Comparison of ENCODE assay signal across 10 cellular contexts in genomic region chr2:131440742-131441468, GRCh38. TPM values are rescaled to one million over a fixed set of nuclear protein-coding genes. Genes with fewer than 3 reads are reported as not detected.
A peak's percentile ranks its signal among the peaks of the same experiment; 100 is the strongest.
DNase-seq lines count a peak whose midpoint lies in the region; ATAC-seq and TF ChIP-seq lines count a peak whose summit lies in the region.
"Not testable (repeated sequence)": the region's sequence is repeated elsewhere in the genome, so short reads cannot be mapped to it uniquely, and the experiment has no call there.
"Had no signal": no experiment of that assay in that cellular context is flagged by ENCODE, and none has a peak within 500 bp of the region (broad histone marks: within the 10 kb centered on the region; RNA-seq: fewer than 3 reads in every experiment).

No MANE protein-coding gene starts in this region.

- H3K27ac Mint-ChIP-seq in activated CD8-positive, alpha-beta T cell treated with anti-CD3 and anti-CD28 coated beads for 36 hours: peak overlapping the region; percentile 17
- H3K27ac Mint-ChIP-seq in activated naive CD8-positive, alpha-beta T cell: peak overlapping the region; percentile 6
- H3K27ac Mint-ChIP-seq in stimulated activated effector memory CD8-positive, alpha-beta T cell treated with anti-CD3 and anti-CD28 coated beads, Interleukin-12 subunit alpha, Interleukin-12 subunit beta, amount 100 ng/mL, for 72 hours: not testable (repeated sequence)

- H3K27me3 Mint-ChIP-seq in activated CD8-positive, alpha-beta T cell treated with anti-CD3 and anti-CD28 coated beads for 36 hours; activated naive CD8-positive, alpha-beta T cell: not testable (repeated sequence)

- CTCF ChIA-PET in activated CD8-positive, alpha-beta T cell treated with anti-CD3 and anti-CD28 coated beads for 36 hours (lab: Charles Lee): not testable (repeated sequence)

- intact Hi-C loops in activated CD8-positive, alpha-beta T cell treated with anti-CD3 and anti-CD28 coated beads for 36 hours (cut with micrococcal nuclease): not testable (repeated sequence)

- H3K4me3 ChIP-seq in GM12864 (ENCODE audit: low read depth, low read length): not testable (repeated sequence)

- peak; percentile 97 for ATAC-seq in GM19351 (IDR thresholded peaks at IDR 0.05; ENCODE audit: unreplicated experiment)
- peak; percentile 95 for ATAC-seq in GM21717 (IDR thresholded peaks at IDR 0.05; ENCODE audit: unreplicated experiment)
- ATAC-seq in HG03060 (IDR thresholded peaks at IDR 0.05; ENCODE audit: low read depth, unreplicated experiment): peak; percentile 69
- peak; percentile 64 for ATAC-seq in HG03565 (IDR thresholded peaks at IDR 0.05; ENCODE audit: unreplicated experiment)
- ATAC-seq in activated CD8-positive, alpha-beta T cell treated with anti-CD3 and anti-CD28 coated beads for 36 hours: peak; percentile 89
- ATAC-seq in stimulated activated effector memory CD8-positive, alpha-beta T cell treated with anti-CD3 and anti-CD28 coated beads, Interleukin-12 subunit alpha, Interleukin-12 subunit beta, amount 100 ng/mL, for 72 hours: peak; percentile 88

- peak; percentile 38 for DNase-seq in GM12864 (ENCODE audit: low read depth)
- peak; percentile 20 for DNase-seq in activated CD8-positive, alpha-beta T cell treated with anti-CD3 and anti-CD28 coated beads for 36 hours
- DNase-seq in stimulated activated effector memory CD8-positive, alpha-beta T cell treated with anti-CD3 and anti-CD28 coated beads, Interleukin-12 subunit alpha, Interleukin-12 subunit beta, amount 100 ng/mL, for 72 hours (ENCODE audit: low spot score in 2 of 2): not testable (repeated sequence)

- peaks cover 12% of the 10 kb centered on the region for H3K4me1 Mint-ChIP-seq in activated CD8-positive, alpha-beta T cell treated with anti-CD3 and anti-CD28 coated beads for 36 hours (ENCODE audit: low read depth)
- not testable (repeated sequence) for H3K4me1 Mint-ChIP-seq in activated naive CD8-positive, alpha-beta T cell (ENCODE audit: low read depth)
- H3K4me1 Mint-ChIP-seq in stimulated activated effector memory CD8-positive, alpha-beta T cell treated with anti-CD3 and anti-CD28 coated beads, Interleukin-12 subunit alpha, Interleukin-12 subunit beta, amount 100 ng/mL, for 72 hours: peaks cover 11% of the 10 kb centered on the region

- H3K9me3 Mint-ChIP-seq in activated CD8-positive, alpha-beta T cell treated with anti-CD3 and anti-CD28 coated beads for 36 hours; activated naive CD8-positive, alpha-beta T cell (ENCODE audit: low read depth); stimulated activated effector memory CD8-positive, alpha-beta T cell treated with anti-CD3 and anti-CD28 coated beads, Interleukin-12 subunit alpha, Interleukin-12 subunit beta, amount 100 ng/mL, for 72 hours: not testable (repeated sequence)

- H3K4me3 Mint-ChIP-seq in activated CD8-positive, alpha-beta T cell treated with anti-CD3 and anti-CD28 coated beads for 36 hours; activated naive CD8-positive, alpha-beta T cell; stimulated activated effector memory CD8-positive, alpha-beta T cell treated with anti-CD3 and anti-CD28 coated beads, Interleukin-12 subunit alpha, Interleukin-12 subunit beta, amount 100 ng/mL, for 72 hours: not testable (repeated sequence)

- not testable (repeated sequence) for TF ChIP-seq CTCF in GM12864 (IDR thresholded peaks at IDR 0.05; ENCODE audit: low read depth, low read length, missing control alignments); activated CD8-positive, alpha-beta T cell treated with anti-CD3 and anti-CD28 coated beads for 36 hours (IDR thresholded peaks at IDR 0.05)

- H3K36me3 Mint-ChIP-seq in activated CD8-positive, alpha-beta T cell treated with anti-CD3 and anti-CD28 coated beads for 36 hours (ENCODE audit: low read depth); activated naive CD8-positive, alpha-beta T cell; stimulated activated effector memory CD8-positive, alpha-beta T cell treated with anti-CD3 and anti-CD28 coated beads, Interleukin-12 subunit alpha, Interleukin-12 subunit beta, amount 100 ng/mL, for 72 hours: not testable (repeated sequence)

- POLR2A ChIA-PET in activated CD8-positive, alpha-beta T cell treated with anti-CD3 and anti-CD28 coated beads for 36 hours (lab: Charles Lee): not testable (repeated sequence)

RNA-seq across cellular contexts. Expression of gene TUBA3D, which starts 35.0 kb away (rescaled TPM):
- not detected for total RNA-seq in activated CD8-positive, alpha-beta T cell treated with anti-CD3 and anti-CD28 coated beads for 36 hours
- total RNA-seq: CD8-positive, alpha-beta T cell; MCF 10A had no signal

RNA-seq across cellular contexts. Expression of gene MZT2A, which starts 51.3 kb away (rescaled TPM):
- 100 to 1,000 TPM; 158 to 162 TPM for total RNA-seq in activated CD8-positive, alpha-beta T cell treated with anti-CD3 and anti-CD28 coated beads for 36 hours
